In the genomic region with DNA sequence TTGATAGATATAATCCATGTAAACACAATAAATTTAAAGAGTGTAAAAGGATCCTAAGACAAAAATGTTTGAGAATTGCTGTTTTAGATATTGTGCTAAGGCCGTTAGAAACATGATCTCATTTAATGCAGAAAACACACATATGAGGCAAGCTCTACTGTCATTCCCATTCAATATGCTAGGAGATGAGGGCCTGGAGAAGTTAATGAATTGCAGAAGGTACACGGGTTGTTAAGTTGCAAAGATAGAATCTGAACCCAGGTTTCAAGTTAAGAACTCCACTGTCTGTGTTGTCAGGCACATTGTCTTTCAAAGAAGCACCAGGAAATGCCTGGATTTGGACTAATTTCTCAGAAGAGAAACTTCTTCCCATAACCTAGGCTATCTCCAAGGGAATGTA, we compare ENCODE assay signal across 18 cellular contexts.
DNase-seq lines count a peak whose midpoint lies in the region; ATAC-seq and TF ChIP-seq lines count a peak whose summit lies in the region.
"Had no signal": no experiment of that assay in that cellular context is flagged by ENCODE, and none has a peak within 500 bp of the region (broad histone marks: within the 10 kb centered on the region; RNA-seq: fewer than 3 reads in every experiment).

No MANE protein-coding gene starts in this region.

- no peak overlapping the region for H4K91ac ChIP-seq in IMR-90 (ENCODE audit: insufficient read depth, low read depth, low read length)

- no peak overlapping the region for H3K4me3 ChIP-seq in IMR-90 (ENCODE audit: insufficient read depth, low read depth, low read length)
- no peak overlapping the region for H3K4me3 ChIP-seq in dorsolateral prefrontal cortex
- H3K4me3 ChIP-seq: BLaER1 had no signal

- peak overlapping the region in 1 of 2 experiments; percentile 9; a peak in 1 of 4 replicates for H4K8ac ChIP-seq in IMR-90 (ENCODE audit: low read depth in 2 of 2, low read length in 2 of 2)

- POLR2A ChIA-PET in IMR-90 (lab: Charles Lee; ENCODE audit: unreplicated experiment), result no interaction called here

- no peaks in the 10 kb centered on the region for H4K20me1 ChIP-seq in IMR-90 (ENCODE audit: insufficient read depth, low read length)
- H4K20me1 ChIP-seq: BLaER1 had no signal

- dilution Hi-C loops in IMR-90 (cut with HindIII; ENCODE audit: low sequenced_read_pairs, unreplicated experiment), result loop anchor here (25.0 kb wide), 1 partner anchor 247 kb away; no protein-coding TSS in a partner anchor

- H2BK120ac ChIP-seq in IMR-90 (ENCODE audit: low read depth, low read length), result no peak overlapping the region

- ATAC-seq in IMR-90 (ENCODE audit: low read depth) (no peak), GM19324 (IDR thresholded peaks at IDR 0.05; ENCODE audit: low FRiP score, unreplicated experiment) (no peak)
- ATAC-seq: HCT116, HepG2 had no signal

- in situ Hi-C loops in IMR-90 (cut with MboI; ENCODE audit: low sequenced_read_pairs), result no loop called here

- TF ChIP-seq POLR2A in IMR-90 (IDR thresholded peaks at IDR 0.05; ENCODE audit: low read depth, low read length), result no peak

- no peak overlapping the region for H3K23ac ChIP-seq in IMR-90 (ENCODE audit: low read depth, low read length)

- no peak overlapping the region for H3K4ac ChIP-seq in IMR-90 (ENCODE audit: low read depth, low read length)

- peaks cover 9% of the 10 kb centered on the region; the same call in 1 of the 2 replicates for H3K4me1 ChIP-seq in IMR-90 (ENCODE audit: control insufficient read depth, insufficient read depth, low read length)
- H3K4me1 ChIP-seq: BLaER1 had no signal

- H3K9me1 ChIP-seq in IMR-90 (ENCODE audit: insufficient read depth, low read length), result peaks cover 6% of the 10 kb centered on the region; the same call in 1 of the 2 replicates

- no CpG with 5 or more reads among the region's 2 CpGs for WGBS in IMR-90 (ENCODE audit: extremely low coverage in 2 of 2, insufficient read length in 1 of 2), 2 experiments

- TF ChIP-seq RAD21 in IMR-90 (IDR thresholded peaks at IDR 0.05; ENCODE audit: low read length), result no peak

- H3K27ac ChIP-seq in IMR-90 (ENCODE audit: insufficient read depth, low read length), result no peak overlapping the region
- peak overlapping the region in 53 of 59 donors; percentile 1 to 93 (median 67) for H3K27ac ChIP-seq in dorsolateral prefrontal cortex
- H3K27ac ChIP-seq: 22Rv1, BLaER1 had no signal

- BruUV-seq in IMR-90 (replicated peaks; lab: Mats Ljungman, UMichigan), result no TSS peak

- CTCF ChIA-PET in IMR-90 (lab: Yijun Ruan, JAX), result no interaction called here

- no peaks in the 10 kb centered on the region for H3K9me3 ChIP-seq in IMR-90 (ENCODE audit: control insufficient read depth, insufficient read depth, low read length)
- H3K9me3 ChIP-seq: BLaER1 had no signal

- peak overlapping the region; percentile 87; the same call in 1 of the 2 replicates for H4K5ac ChIP-seq in IMR-90 (ENCODE audit: low read depth, low read length)

- H3K79me1 ChIP-seq in IMR-90 (ENCODE audit: low read depth in 1 of 2, low read length in 2 of 2), result peaks cover 7 to 30% of the 10 kb centered on the region in 2 experiments; a peak in 2 of 4 replicates

- no peak overlapping the region for H2BK20ac ChIP-seq in IMR-90 (ENCODE audit: low read depth, low read length)

- no peak overlapping the region for H3K14ac ChIP-seq in IMR-90 (replicated peaks; ENCODE audit: low read depth, low read length)

- TF ChIP-seq CTCF in IMR-90 (conservative IDR thresholded peaks at IDR 0.05; ENCODE audit: low read depth, low read length) (no peak), dorsolateral prefrontal cortex (IDR thresholded peaks at IDR 0.05 in 54 of 56, conservative IDR thresholded peaks at IDR 0.05 in 2 of 56; ENCODE audit: low read depth in 1 of 56, partially characterized antibody in 56 of 56) (no peak)

- H3K56ac ChIP-seq in IMR-90 (ENCODE audit: extremely low read depth, insufficient read depth, low read length), result no peak overlapping the region

- H2BK5ac ChIP-seq in IMR-90 (ENCODE audit: low read depth, low read length, poor library complexity, severe bottlenecking), result peak overlapping the region; percentile 77

- no peak overlapping the region for H2AK5ac ChIP-seq in IMR-90 (ENCODE audit: low read depth, low read length)

- peak overlapping the region; percentile 85; the same call in 1 of the 2 replicates for H3K18ac ChIP-seq in IMR-90 (ENCODE audit: low read depth, low read length)

- H3K9ac ChIP-seq in IMR-90 (ENCODE audit: low read depth, low read length), result no peak overlapping the region
- H3K9ac ChIP-seq: BLaER1 had no signal

- H2BK15ac ChIP-seq in IMR-90 (ENCODE audit: low read depth, low read length), result no peak overlapping the region

- no peak overlapping the region for H3K4me2 ChIP-seq in IMR-90 (ENCODE audit: low read depth, low read length)
- H3K4me2 ChIP-seq: BLaER1 had no signal

- H3K27me3 ChIP-seq in IMR-90 (ENCODE audit: control insufficient read depth, insufficient read depth, low read length) (no peaks in the 10 kb centered on the region), dorsolateral prefrontal cortex (no peaks in the 10 kb centered on the region)
- H3K27me3 ChIP-seq: BLaER1 had no signal

- no peak overlapping the region for H2AK9ac ChIP-seq in IMR-90 (replicated peaks; ENCODE audit: low read depth, low read length, poor library complexity)

- H3K36me3 ChIP-seq in IMR-90 (ENCODE audit: control insufficient read depth, insufficient read depth, low read length), result peaks cover 7% of the 10 kb centered on the region
- H3K36me3 ChIP-seq: BLaER1 had no signal

- H2AFZ ChIP-seq in IMR-90 (replicated peaks; ENCODE audit: low read length, poor library complexity), result no peak overlapping the region

- intact Hi-C loops in IMR-90 (cut with micrococcal nuclease), result no loop called here
- intact Hi-C loops in dorsolateral prefrontal cortex (cut with DNase I), result no loop called here

- DNase-seq in IMR-90 (no peak), dorsolateral prefrontal cortex (no peak), kidney tubule cell (ENCODE audit: low spot score) (peak; percentile 30), superior temporal gyrus (ENCODE audit: extremely low spot score) (peak; percentile 65), LoVo (ENCODE audit: low spot score) (no peak), A172 (ENCODE audit: low spot score) (no peak)
- DNase-seq: CD4-positive, alpha-beta memory T cell; DMS153; DMS79; GDM1; GOT3; H7; HFFc6 had no signal

TF ChIP-seq in IMR-90, 13 proteins besides CTCF, POLR2A, EP300 and RAD21:
- TF ChIP-seq SMC3 (IDR thresholded peaks at IDR 0.05; ENCODE audit: low read depth, low read length), result no peak
- TF ChIP-seq MXI1 (IDR thresholded peaks at IDR 0.05; ENCODE audit: borderline replicate concordance, low read depth, low read length), result no peak
- no peak for TF ChIP-seq FOS (IDR thresholded peaks at IDR 0.05; ENCODE audit: low read depth, low read length)
- no peak for TF ChIP-seq RCOR1 (IDR thresholded peaks at IDR 0.05; ENCODE audit: insufficient replicate concordance, low read length)
- no peak for TF ChIP-seq RFX5 (IDR thresholded peaks at IDR 0.05; ENCODE audit: low read depth, low read length)
- TF ChIP-seq USF2 (IDR thresholded peaks at IDR 0.05; ENCODE audit: low read depth, low read length), result no peak
- no peak for TF ChIP-seq NFE2L2 (IDR thresholded peaks at IDR 0.05; ENCODE audit: low read depth, low read length)
- TF ChIP-seq MAFK (IDR thresholded peaks at IDR 0.05; ENCODE audit: low read depth, low read length), result no peak
TF ChIP-seq in IMR-90: peak in this region for 0.

Comparison
In these comparisons a context has a peak if more than half of its experiments do, and no peak if none do; other contexts are left out.
1. DNase-seq: peak in kidney tubule cell (single experiment) and superior temporal gyrus (single experiment); none in IMR-90 (single experiment), dorsolateral prefrontal cortex (0 of 10), LoVo (single experiment) and A172 (single experiment).